8 cellular contexts compared by ENCODE assay signal in genomic region chr19:14247548-14248471, GRCh38. TPM values are rescaled to one million over a fixed set of nuclear protein-coding genes. Genes with fewer than 3 reads are reported as not detected.
A peak's percentile ranks its signal among the peaks of the same experiment; 100 is the strongest.
DNase-seq lines count a peak whose midpoint lies in the region; ATAC-seq and TF ChIP-seq lines count a peak whose summit lies in the region.
"Not testable (repeated sequence)": the region's sequence is repeated elsewhere in the genome, so short reads cannot be mapped to it uniquely, and the experiment has no call there.

No MANE protein-coding gene starts in this region.

- not testable (repeated sequence) for H3K27ac ChIP-seq in mammary epithelial cell (ENCODE audit: insufficient read depth, low read depth, low read length); rectal smooth muscle tissue (ENCODE audit: low read depth, low read length); upper lobe of right lung
- H3K27ac ChIP-seq in heart left ventricle (peak overlapping the region in 1 of 12 donors; percentile 24), mesendoderm (ENCODE audit: low read depth, low read length) (peak overlapping the region; percentile 97)

- H3K27me3 ChIP-seq in mammary epithelial cell (ENCODE audit: insufficient read depth, low read length); mesendoderm (ENCODE audit: insufficient read depth, low read length, poor library complexity); rectal smooth muscle tissue (ENCODE audit: control insufficient read depth, insufficient read depth, low read length); upper lobe of right lung: not testable (repeated sequence)
- H3K27me3 ChIP-seq in heart left ventricle = peaks cover 0 to 18% (median 3%) of the 10 kb centered on the region in 9 donors

- not testable (repeated sequence) for H4K5ac ChIP-seq in mesendoderm (ENCODE audit: low read length)

- peak overlapping the region; percentile 86 for H3K56ac ChIP-seq in mesendoderm (ENCODE audit: low read length)

- H2AFZ ChIP-seq in mammary epithelial cell (ENCODE audit: low read depth, low read length) = peak overlapping the region; percentile 44

- H3K9ac ChIP-seq in mammary epithelial cell (ENCODE audit: insufficient read depth, low read length); rectal smooth muscle tissue (ENCODE audit: low read length): not testable (repeated sequence)
- peak overlapping the region; percentile 58 for H3K9ac ChIP-seq in mesendoderm (ENCODE audit: low read length)

- peak overlapping the region; percentile 84 for H2BK5ac ChIP-seq in mesendoderm (ENCODE audit: low read length)

- not testable (repeated sequence) for H3K4me2 ChIP-seq in mammary epithelial cell (ENCODE audit: insufficient read depth, low read depth, low read length)
- H3K4me2 ChIP-seq in mesendoderm (ENCODE audit: low read length) = peak overlapping the region; percentile 44

- BruUV-seq in mammary epithelial cell (replicated peaks; lab: Mats Ljungman, UMichigan) = not testable (repeated sequence)

- not testable (repeated sequence) for H2AK5ac ChIP-seq in mesendoderm (ENCODE audit: low read length)

- H3K27me3 Mint-ChIP-seq in activated CD8-positive, alpha-beta T cell treated with anti-CD3 and anti-CD28 coated beads for 36 hours = not testable (repeated sequence)

- intact Hi-C loops in activated CD8-positive, alpha-beta T cell treated with anti-CD3 and anti-CD28 coated beads for 36 hours (cut with micrococcal nuclease); mammary epithelial cell (cut with micrococcal nuclease); heart left ventricle (cut with DNase I); upper lobe of right lung (cut with DNase I): not testable (repeated sequence)

- not testable (repeated sequence) for H3K79me1 ChIP-seq in mesendoderm (ENCODE audit: low read length)

- H3K4me3 ChIP-seq in GM08714 (ENCODE audit: low read length) (peak overlapping the region; percentile 29; the same call in 1 of the 2 replicates), heart left ventricle (peak overlapping the region in 9 of 12 donors; percentile 53 to 69 (median 62)), rectal smooth muscle tissue (ENCODE audit: low read length) (peak overlapping the region; percentile 27)
- not testable (repeated sequence) for H3K4me3 ChIP-seq in mammary epithelial cell (replicated peaks in 1 of 3; ENCODE audit: insufficient read depth in 1 of 3, low read depth in 2 of 3, low read length in 3 of 3); mesendoderm (ENCODE audit: low read length); upper lobe of right lung

- not testable (repeated sequence) for H3K79me2 ChIP-seq in mammary epithelial cell (ENCODE audit: insufficient read depth, low read length); mesendoderm (ENCODE audit: control insufficient read depth, insufficient read depth, low read length)

- ATAC-seq in activated CD8-positive, alpha-beta T cell treated with anti-CD3 and anti-CD28 coated beads for 36 hours = peak; percentile 45
- ATAC-seq in heart left ventricle = peak in 2 of 4 donors; percentile 28 to 34
- not testable (repeated sequence) for ATAC-seq in upper lobe of right lung

- not testable (repeated sequence) for H4K20me1 ChIP-seq in mammary epithelial cell (ENCODE audit: insufficient read depth, low read length)

- peak overlapping the region; percentile 90 for H3K4ac ChIP-seq in mesendoderm (ENCODE audit: low read depth, low read length)

- not testable (repeated sequence) for TF ChIP-seq POLR2A in heart left ventricle (IDR thresholded peaks at IDR 0.05)

- CTCF ChIA-PET in activated CD8-positive, alpha-beta T cell treated with anti-CD3 and anti-CD28 coated beads for 36 hours (lab: Charles Lee); mammary epithelial cell (lab: Charles Lee; ENCODE audit: low non-redundant PET): not testable (repeated sequence)

- dilution Hi-C loops in mammary epithelial cell (cut with HindIII; ENCODE audit: low sequenced_read_pairs) = not testable (repeated sequence)

- not testable (repeated sequence) for H3K9me3 ChIP-seq in mammary epithelial cell (replicated peaks; ENCODE audit: insufficient read depth, low read length); heart left ventricle; upper lobe of right lung

- not testable (repeated sequence) for H2BK15ac ChIP-seq in mesendoderm (replicated peaks; ENCODE audit: low read depth)

- H3K4me1 ChIP-seq in mammary epithelial cell (ENCODE audit: insufficient read depth, low read length); mesendoderm (ENCODE audit: control insufficient read depth, low read depth, low read length); rectal smooth muscle tissue (ENCODE audit: control insufficient read depth, insufficient read depth, low read length); upper lobe of right lung: not testable (repeated sequence)
- H3K4me1 ChIP-seq in heart left ventricle = peaks cover 0 to 22% (median 0%) of the 10 kb centered on the region in 12 donors

- H2BK120ac ChIP-seq in mesendoderm (ENCODE audit: low read depth, low read length) = peak overlapping the region; percentile 52

- H3K36me3 Mint-ChIP-seq in activated CD8-positive, alpha-beta T cell treated with anti-CD3 and anti-CD28 coated beads for 36 hours (ENCODE audit: low read depth) = not testable (repeated sequence)

- H3K36me3 ChIP-seq in mammary epithelial cell (ENCODE audit: insufficient read depth, low read length); heart left ventricle; mesendoderm (ENCODE audit: control insufficient read depth, insufficient read depth, low read length); rectal smooth muscle tissue (ENCODE audit: control insufficient read depth, insufficient read depth, low read length); upper lobe of right lung: not testable (repeated sequence)

- H3K23ac ChIP-seq in mesendoderm (ENCODE audit: low read length) = not testable (repeated sequence)

- DNase-seq in NCI-H82 (lab: John Stamatoyannopoulos, UW) (peak; percentile 51), heart left ventricle (peak in 2 of 5 donors; percentile 13 to 32), mesendoderm (peak; percentile 84), upper lobe of right lung (peak; percentile 64)
- peak; percentile 16 for DNase-seq in activated CD8-positive, alpha-beta T cell treated with anti-CD3 and anti-CD28 coated beads for 36 hours
- not testable (repeated sequence) for DNase-seq in mammary epithelial cell

- not testable (repeated sequence) for H4K8ac ChIP-seq in mesendoderm (ENCODE audit: low read depth, low read length)

- not testable (repeated sequence) for H3K9me3 Mint-ChIP-seq in activated CD8-positive, alpha-beta T cell treated with anti-CD3 and anti-CD28 coated beads for 36 hours

- in situ Hi-C loops in mammary epithelial cell (cut with MboI; ENCODE audit: low sequenced_read_pairs in 2 of 2) = not testable (repeated sequence)

- POLR2A ChIA-PET in activated CD8-positive, alpha-beta T cell treated with anti-CD3 and anti-CD28 coated beads for 36 hours (lab: Charles Lee) = not testable (repeated sequence)

- 20% methylated on average over 3 of the region's 38 CpGs for WGBS in mammary epithelial cell (ENCODE audit: low coverage, missing lambda C conversion rate)
- 5 to 9% (median 6%) methylated on average over 33 to 38 of the region's 38 CpGs for WGBS in heart left ventricle, 4 donors
- no CpG with 5 or more reads among the region's 38 CpGs for WGBS in mesendoderm (ENCODE audit: extremely low coverage, insufficient coverage, low lambda C conversion rate)

- H3K18ac ChIP-seq in mesendoderm (ENCODE audit: low read length) = peak overlapping the region; percentile 65

- peak overlapping the region; percentile 77 for H3K27ac Mint-ChIP-seq in activated CD8-positive, alpha-beta T cell treated with anti-CD3 and anti-CD28 coated beads for 36 hours

- not testable (repeated sequence) for H3K4me1 Mint-ChIP-seq in activated CD8-positive, alpha-beta T cell treated with anti-CD3 and anti-CD28 coated beads for 36 hours (ENCODE audit: low read depth)

- not testable (repeated sequence) for TF ChIP-seq CTCF in activated CD8-positive, alpha-beta T cell treated with anti-CD3 and anti-CD28 coated beads for 36 hours (IDR thresholded peaks at IDR 0.05); mammary epithelial cell (conservative IDR thresholded peaks at IDR 0.05 in 1 of 2, IDR thresholded peaks at IDR 0.05 in 1 of 2; ENCODE audit: extremely low read depth in 1 of 2, insufficient read depth in 1 of 2, low read depth in 1 of 2, low read length in 2 of 2); heart left ventricle (IDR thresholded peaks at IDR 0.05); upper lobe of right lung (IDR thresholded peaks at IDR 0.05)

- H3K4me3 Mint-ChIP-seq in activated CD8-positive, alpha-beta T cell treated with anti-CD3 and anti-CD28 coated beads for 36 hours = peak overlapping the region; percentile 64

RNA-seq across cellular contexts. Expression of gene ADGRL1, which starts 41.8 kb away (rescaled TPM):
- 10 to 100 TPM; 11.8 to 14.5 TPM for total RNA-seq in activated CD8-positive, alpha-beta T cell treated with anti-CD3 and anti-CD28 coated beads for 36 hours
- total RNA-seq in mammary epithelial cell (10 to 100 TPM in 1 of 2 donors, 1 to 10 TPM in 1; 9.0 to 14.9 TPM), heart left ventricle (10 to 100 TPM; 10.1 to 29.4 (median 14.4) TPM), upper lobe of right lung (26.3 TPM)
- polyA plus RNA-seq in mammary epithelial cell (5.7 TPM), heart left ventricle (10 to 100 TPM; 11.5 to 12.8 TPM)
- 35.6 TPM for polyA minus RNA-seq in mammary epithelial cell
- 34.1 TPM for polyA plus RNA-seq in mesendoderm (2013, experiment 1 of 2)
- polyA plus RNA-seq in mesendoderm (2013, experiment 2 of 2) = 34.3 TPM
